In the genomic region with DNA sequence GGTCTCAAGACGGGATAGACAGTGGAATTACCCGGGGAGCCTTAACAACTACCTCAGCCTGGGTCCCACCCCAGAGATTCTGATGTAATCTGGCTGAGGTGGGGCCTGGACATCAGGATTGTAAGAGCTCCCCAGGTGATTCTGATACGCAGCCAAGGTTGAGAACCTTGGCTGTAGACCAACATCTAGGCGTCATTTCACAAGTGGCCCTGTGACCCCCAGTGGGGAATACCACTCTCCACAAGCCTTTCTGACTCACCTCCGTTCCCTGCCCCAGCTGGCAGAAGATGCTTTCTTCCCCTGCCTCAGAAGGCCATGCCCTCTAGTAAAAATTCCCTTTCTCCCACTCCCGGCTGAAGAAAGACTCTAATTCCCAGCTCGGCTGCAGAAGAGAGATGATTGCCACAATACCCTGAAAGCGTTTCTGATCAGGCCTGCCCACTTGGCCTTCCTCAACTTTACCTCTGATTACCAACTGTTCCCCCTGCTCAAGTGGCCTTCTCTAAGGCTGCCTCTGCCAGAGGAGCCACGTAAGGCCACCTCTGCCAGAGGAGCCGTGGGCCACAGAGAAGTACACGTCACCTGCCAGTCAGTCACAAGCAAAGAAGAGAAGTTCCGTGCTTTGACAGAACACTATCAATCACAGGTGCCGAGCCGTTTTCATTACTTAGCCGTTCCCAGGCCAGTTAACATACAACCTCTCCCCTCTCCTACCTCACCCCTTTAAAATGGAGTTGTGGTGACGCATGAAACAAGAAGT, we compare ENCODE assay signal across 16 cellular contexts.
DNase-seq lines count a peak whose midpoint lies in the region; FAIRE-seq and TF ChIP-seq lines count a peak whose summit lies in the region.
"Had no signal": no experiment of that assay in that cellular context is flagged by ENCODE, and none has a peak within 500 bp of the region (broad histone marks: within the 10 kb centered on the region; RNA-seq: fewer than 3 reads in every experiment).

No MANE protein-coding gene starts in this region.

- CTCF ChIA-PET in MCF 10A (lab: Yijun Ruan, JAX), result interaction anchor here (1.0 to 1.5 kb wide), 2 partner anchors 60 to 78 kb away, joined by 3 to 7 read pairs; no protein-coding TSS in a partner anchor

- peaks cover 38% of the 10 kb centered on the region for H3K4me1 Mint-ChIP-seq in MCF 10A (ENCODE audit: insufficient read depth, unreplicated experiment)
- H3K4me1 Mint-ChIP-seq: activated naive CD4-positive, alpha-beta T cell treated with anti-CD3 and anti-CD28 coated beads, Interleukin-2, amount 10 ng/mL, durations not matched to agents 7 days and 5 days had no signal

- no peaks in the 10 kb centered on the region for H3K36me3 ChIP-seq in breast epithelium
- H3K36me3 ChIP-seq in tibial nerve, result no peaks in the 10 kb centered on the region

- POLR2A ChIA-PET in MCF 10A (lab: Yijun Ruan, JAX), result no interaction called here

- H3K9me3 Mint-ChIP-seq in MCF 10A (ENCODE audit: unreplicated experiment), result no peaks in the 10 kb centered on the region
- H3K9me3 Mint-ChIP-seq: activated naive CD4-positive, alpha-beta T cell treated with anti-CD3 and anti-CD28 coated beads, Interleukin-2, amount 10 ng/mL, durations not matched to agents 7 days and 5 days had no signal

- H3K27ac ChIP-seq in breast epithelium (peak overlapping the region in 1 of 2 donors; percentile 5), tibial nerve (peak overlapping the region in 2 of 4 donors; percentile 65 to 83)

- H3K27me3 Mint-ChIP-seq in MCF 10A (ENCODE audit: insufficient read depth, unreplicated experiment), result no peaks in the 10 kb centered on the region

- peak; percentile 69 for FAIRE-seq in HTR-8/SVneo (lab: Jason Lieb, UNC)
- FAIRE-seq: A204.1 had no signal

- no peaks in the 10 kb centered on the region for H3K9me3 ChIP-seq in breast epithelium
- no peaks in the 10 kb centered on the region for H3K9me3 ChIP-seq in tibial nerve
- H3K9me3 ChIP-seq: testis had no signal

- no peak overlapping the region for H3K4me3 Mint-ChIP-seq in MCF 10A (ENCODE audit: unreplicated experiment)
- H3K4me3 Mint-ChIP-seq: activated naive CD4-positive, alpha-beta T cell treated with anti-CD3 and anti-CD28 coated beads, Interleukin-2, amount 10 ng/mL, durations not matched to agents 7 days and 5 days; nephron progenitor cell had no signal

- TF ChIP-seq CTCF in MCF 10A (IDR thresholded peaks at IDR 0.05; ENCODE audit: unreplicated experiment), result no peak
- TF ChIP-seq CTCF in breast epithelium (IDR thresholded peaks at IDR 0.05), result no peak
- no peak for TF ChIP-seq CTCF in fibroblast of villous mesenchyme (IDR thresholded peaks at IDR 0.05; ENCODE audit: insufficient read depth, low read depth, low read length)
- no peak for TF ChIP-seq CTCF in tibial nerve (IDR thresholded peaks at IDR 0.05)

- peak; percentile 22 to 80 for TF ChIP-seq EP300 in tibial nerve (IDR thresholded peaks at IDR 0.05)

- H3K27me3 ChIP-seq in breast epithelium, result no peaks in the 10 kb centered on the region
- no peaks in the 10 kb centered on the region for H3K27me3 ChIP-seq in tibial nerve
- H3K27me3 ChIP-seq: testis had no signal

- TF ChIP-seq POLR2A in breast epithelium (IDR thresholded peaks at IDR 0.05) (no peak), tibial nerve (IDR thresholded peaks at IDR 0.05) (no peak)

- WGBS in tibial nerve, 2 donors, result 73 to 86% methylated on average over 16 of the region's 16 CpGs

- DNase-seq in MCF 10A (ENCODE audit: unreplicated experiment) (peak; percentile 97), breast epithelium (ENCODE audit: low spot score in 2 of 2) (no peak), HTR-8/SVneo (ENCODE audit: insufficient read length, low spot score) (peak; percentile 73), fibroblast of villous mesenchyme (ENCODE audit: low read depth) (peak; percentile 96), tibial nerve (ENCODE audit: low spot score in 2 of 2) (peak in 1 of 2 donors; percentile 57), SHP77 (lab: John Stamatoyannopoulos, UW) (no peak), midbrain (lab: John Stamatoyannopoulos, UW) (no peak)
- DNase-seq in activated CD4-positive, CD25-positive, alpha-beta regulatory T cell (lab: John Stamatoyannopoulos, UW), result no peak
- DNase-seq: activated CD4-positive, alpha-beta T cell treated with anti-CD3 and anti-CD28 coated beads for 1 hour; activated naive CD4-positive, alpha-beta T cell treated with anti-CD3 and anti-CD28 coated beads, Interleukin-2, amount 10 ng/mL, durations not matched to agents 7 days and 5 days; effector CD8-positive, alpha-beta T cell; GF-D8; nephron progenitor cell; stimulated activated CD4-positive, alpha-beta T cell treated with anti-CD3 and anti-CD28 coated beads, Interleukin-4, amount 100 ng/mL, for 4 hours; testis had no signal

- no peaks in the 10 kb centered on the region for H3K36me3 Mint-ChIP-seq in MCF 10A (ENCODE audit: insufficient read depth, unreplicated experiment)
- H3K36me3 Mint-ChIP-seq: activated naive CD4-positive, alpha-beta T cell treated with anti-CD3 and anti-CD28 coated beads, Interleukin-2, amount 10 ng/mL, durations not matched to agents 7 days and 5 days had no signal

- H3K4me1 ChIP-seq in breast epithelium (no peaks in the 10 kb centered on the region), tibial nerve (peaks cover 4 to 81% (median 33%) of the 10 kb centered on the region in 4 donors)

- H3K27ac Mint-ChIP-seq in MCF 10A (ENCODE audit: low read depth, unreplicated experiment), result peak overlapping the region; percentile 82
- H3K27ac Mint-ChIP-seq: activated naive CD4-positive, alpha-beta T cell treated with anti-CD3 and anti-CD28 coated beads, Interleukin-2, amount 10 ng/mL, durations not matched to agents 7 days and 5 days; nephron progenitor cell had no signal

- H3K4me3 ChIP-seq in breast epithelium (no peak overlapping the region), fibroblast of villous mesenchyme (ENCODE audit: low read depth, low read length) (no peak overlapping the region), tibial nerve (no peak overlapping the region)
- H3K4me3 ChIP-seq: testis had no signal

- intact Hi-C loops in MCF 10A (cut with micrococcal nuclease), result no loop called here
- intact Hi-C loops in breast epithelium (cut with DNase I; ENCODE audit: low total_unique reads), result no loop called here

- BruUV-seq in MCF 10A (replicated peaks; lab: Mats Ljungman, UMichigan), result no TSS peak

Comparison
In these comparisons a context has a peak if more than half of its experiments do, and no peak if none do; other contexts are left out.
1. DNase-seq: peak in MCF 10A (single experiment), HTR-8/SVneo (single experiment) and fibroblast of villous mesenchyme (single experiment); none in breast epithelium (0 of 2), activated CD4-positive, CD25-positive, alpha-beta regulatory T cell (0 of 4), SHP77 (0 of 2) and midbrain (single experiment).